8 cellular contexts compared by ENCODE assay signal in genomic region chr9:127771570-127772189, GRCh38. TPM values are rescaled to one million over a fixed set of nuclear protein-coding genes. Genes with fewer than 3 reads are reported as not detected.
DNase-seq lines count a peak whose midpoint lies in the region; ATAC-seq and TF ChIP-seq lines count a peak whose summit lies in the region.

No MANE protein-coding gene starts in this region.

- peak overlapping the region in 1 of 2 donors; percentile 55 for H3K4me3 ChIP-seq in esophagus (ENCODE audit: low read depth in 1 of 2, low read length in 2 of 2)

- POLR2A ChIA-PET in RWPE1 (lab: Yijun Ruan, JAX; ENCODE audit: low non-redundant PET) = interaction anchor here (0.8 to 1.6 kb wide), 3 partner anchors 9 to 37 kb away, joined by 3 to 6 read pairs (median 5); partner anchors contain the start of gene TOR2A

- H3K9ac ChIP-seq in ES-I3 (ENCODE audit: low read depth, low read length) = peak overlapping the region; percentile 33; the same call in 1 of the 2 replicates

- no peak for DNase-seq in RWPE1 (ENCODE audit: low spot score)
- peak; percentile 8 for DNase-seq in renal cortical epithelial cell (ENCODE audit: low read depth)
- no peak for DNase-seq in HuH-7.5 (ENCODE audit: low spot score)
- DNase-seq in effector CD4-positive, alpha-beta T cell = no peak

- peaks cover 24% of the 10 kb centered on the region for H3K4me1 ChIP-seq in ES-I3 (ENCODE audit: insufficient read depth, low read length)
- peaks cover 0 to 5% of the 10 kb centered on the region in 2 donors for H3K4me1 ChIP-seq in esophagus (ENCODE audit: control insufficient read depth in 2 of 2, insufficient read depth in 2 of 2, low read length in 1 of 2)

- no peak for TF ChIP-seq CTCF in RWPE1 (conservative IDR thresholded peaks at IDR 0.05; ENCODE audit: low read depth)

- H3K36me3 ChIP-seq in ES-I3 (ENCODE audit: insufficient read depth, low read length) (no peaks in the 10 kb centered on the region), esophagus (ENCODE audit: control insufficient read depth in 2 of 2, insufficient read depth in 2 of 2, low read length in 1 of 2) (no peaks in the 10 kb centered on the region)

- H3K27ac ChIP-seq in RWPE1 (peak overlapping the region; percentile 61), esophagus (ENCODE audit: low read depth in 2 of 2, low read length in 1 of 2) (peak overlapping the region; percentile 44 to 76)

- CTCF ChIA-PET in RWPE1 (lab: Yijun Ruan, JAX) = interaction anchor here (0.6 to 1.2 kb wide), 4 partner anchors 9 to 37 kb away, joined by 3 to 4 read pairs (median 4); partner anchors contain the start of genes CDK9 and TOR2A

- ATAC-seq in GM19397 (IDR thresholded peaks at IDR 0.05; ENCODE audit: unreplicated experiment) (no peak), HG03280 (IDR thresholded peaks at IDR 0.05; ENCODE audit: unreplicated experiment) (no peak)

- H3K9me3 ChIP-seq in ES-I3 (ENCODE audit: control insufficient read depth, insufficient read depth, low read length) (no peaks in the 10 kb centered on the region), esophagus (ENCODE audit: control insufficient read depth in 2 of 2, insufficient read depth in 1 of 2, low read depth in 1 of 2, low read length in 1 of 2) (no peaks in the 10 kb centered on the region)

- 3% methylated on average over 18 to 19 of the region's 19 CpGs for WGBS in esophagus, 2 donors

- no peaks in the 10 kb centered on the region for H3K27me3 ChIP-seq in esophagus (ENCODE audit: control insufficient read depth in 1 of 2, insufficient read depth in 2 of 2, low read length in 2 of 2)

RNA-seq across cellular contexts. Expression of gene SH2D3C, which starts 6.8 kb away (rescaled TPM):
- polyA plus RNA-seq in esophagus = 1 to 10 TPM; 2.8 to 3.2 TPM
- total RNA-seq in renal cortical epithelial cell = 0.05 and 0.17 TPM in 2 replicates

RNA-seq across cellular contexts. Expression of gene CDK9, which starts 14.2 kb away (rescaled TPM):
- polyA plus RNA-seq in esophagus = 10 to 100 TPM; 34.2 to 44.2 TPM
- total RNA-seq in renal cortical epithelial cell = 43.6 and 69.1 TPM in 2 replicates

RNA-seq across cellular contexts. Expression of gene FPGS, which starts 31.0 kb away (rescaled TPM):
- 10 to 100 TPM; 28.7 to 31.5 TPM for polyA plus RNA-seq in esophagus
- total RNA-seq in renal cortical epithelial cell = 75.2 and 136 TPM in 2 replicates

RNA-seq across cellular contexts. Expression of gene TOR2A, which starts 36.6 kb away (rescaled TPM):
- 10 to 100 TPM; 10.0 to 13.2 TPM for polyA plus RNA-seq in esophagus
- 3.3 and 6.4 TPM in 2 replicates for total RNA-seq in renal cortical epithelial cell

RNA-seq across cellular contexts. Expression of gene TTC16, which starts 55.8 kb away (rescaled TPM):
- under 1 TPM; 0.04 to 0.10 TPM for polyA plus RNA-seq in esophagus
- total RNA-seq in renal cortical epithelial cell = 0.10 TPM in 1 of 2 replicates, not detected in the other
